Comparison of ENCODE assay signal across 23 cellular contexts in genomic region chr6:127710668-127711067, GRCh38.
"Had no signal": no experiment of that assay in that cellular context is flagged by ENCODE, and none has a peak within 500 bp of the region (broad histone marks: within the 10 kb centered on the region; RNA-seq: fewer than 3 reads in every experiment).

No MANE protein-coding gene starts in this region.

- H3K4me3 Mint-ChIP-seq: activated B cell treated with CpG ODN at 0.5 μM for 24 hours; brain; nephron; stimulated activated naive CD8-positive, alpha-beta T cell treated with anti-CD3 and anti-CD28 coated beads, Interleukin-15, amount 100 ng/mL, for 72 hours; type B pancreatic cell had no signal

- DNase-seq: activated B cell treated with CpG ODN at 0.5 μM for 24 hours; activated CD4-positive, alpha-beta T cell treated with anti-CD3 and anti-CD28 coated beads, Interleukin-2, amount 50 U/mL, for 4 hours; activated naive CD4-positive, alpha-beta T cell; activated T-cell treated with anti-CD3 and anti-CD28 coated beads, Interleukin-2, amount 50 U/mL, for 48 hours; adrenal gland; dorsolateral prefrontal cortex; effector memory CD4-positive, alpha-beta T cell; islet precursor cell; left ventricle myocardium inferior; mesendoderm; mucosa of descending colon; ovary; stimulated activated CD4-positive, alpha-beta T cell treated with anti-CD3 and anti-CD28 coated beads, Interleukin-12 subunit alpha, Interleukin-12 subunit beta, amount 100 ng/mL, for 4 hours; stimulated activated CD4-positive, alpha-beta T cell treated with anti-CD3 and anti-CD28 coated beads, Interleukin-4, amount 100 ng/mL, for 1 hour; stimulated activated naive CD8-positive, alpha-beta T cell treated with anti-CD3 and anti-CD28 coated beads, Interleukin-15, amount 100 ng/mL, for 72 hours; substantia nigra; uterus had no signal

- H3K4me1 Mint-ChIP-seq: activated B cell treated with CpG ODN at 0.5 μM for 24 hours, brain had no signal

- H3K9me3 Mint-ChIP-seq: activated B cell treated with CpG ODN at 0.5 μM for 24 hours, brain, nephron, type B pancreatic cell had no signal

- H3K27me3 Mint-ChIP-seq: activated B cell treated with CpG ODN at 0.5 μM for 24 hours; progenitor cell of endocrine pancreas; stimulated activated naive CD8-positive, alpha-beta T cell treated with anti-CD3 and anti-CD28 coated beads, Interleukin-15, amount 100 ng/mL, for 72 hours had no signal

- H3K27ac Mint-ChIP-seq: activated B cell treated with CpG ODN at 0.5 μM for 24 hours, progenitor cell of endocrine pancreas, type B pancreatic cell had no signal

- H3K36me3 Mint-ChIP-seq: brain, type B pancreatic cell had no signal

- ATAC-seq: mucosa of descending colon; sciatic nerve; SK-N-SH treated with all-trans-retinoic acid at 6 μM for 48 hours; stimulated activated naive CD8-positive, alpha-beta T cell treated with anti-CD3 and anti-CD28 coated beads, Interleukin-15, amount 100 ng/mL, for 72 hours had no signal
